Comparison of ENCODE assay signal across 8 cellular contexts in the genomic region with DNA sequence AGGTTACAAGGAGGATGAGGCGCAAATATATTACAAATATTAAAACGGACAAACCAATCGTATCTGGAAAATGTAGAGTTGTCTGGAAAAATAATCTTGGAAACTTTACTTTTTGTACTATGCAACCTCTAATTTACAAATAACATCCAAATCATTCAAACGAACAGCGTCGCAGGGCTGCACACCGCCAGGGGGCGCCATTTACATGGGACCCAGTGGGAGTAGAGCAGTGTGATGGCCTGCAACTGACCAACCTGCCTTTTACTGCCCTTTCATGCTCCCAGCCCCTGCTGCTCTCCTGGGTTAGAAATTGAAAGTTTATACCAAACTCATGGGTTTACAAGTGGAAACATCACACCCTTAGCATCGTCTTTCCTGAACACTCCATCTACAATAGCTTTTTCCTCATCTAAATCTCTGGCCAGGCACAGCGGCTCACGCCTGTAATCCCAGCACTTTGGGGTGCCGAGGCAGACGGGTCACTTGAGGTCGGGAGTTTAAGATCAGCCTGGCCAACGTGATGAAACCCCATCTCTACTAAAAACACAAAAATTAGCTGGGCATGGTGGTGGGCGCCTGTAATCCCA. TPM values are rescaled to one million over a fixed set of nuclear protein-coding genes. Genes with fewer than 3 reads are reported as not detected.
A peak's percentile ranks its signal among the peaks of the same experiment; 100 is the strongest.
DNase-seq lines count a peak whose midpoint lies in the region; ATAC-seq lines count a peak whose summit lies in the region.

No MANE protein-coding gene starts in this region.

- H3K9me3 Mint-ChIP-seq in activated naive CD4-positive, alpha-beta T cell treated with anti-CD3 and anti-CD28 coated beads, Interleukin-2, amount 50 U/mL, for 24 hours: no peaks in the 10 kb centered on the region

- H3K4me1 Mint-ChIP-seq in activated naive CD4-positive, alpha-beta T cell treated with anti-CD3 and anti-CD28 coated beads, Interleukin-2, amount 50 U/mL, for 24 hours: peaks cover 81% of the 10 kb centered on the region

- H3K36me3 Mint-ChIP-seq in activated naive CD4-positive, alpha-beta T cell treated with anti-CD3 and anti-CD28 coated beads, Interleukin-2, amount 50 U/mL, for 24 hours: peaks cover 6% of the 10 kb centered on the region

- DNase-seq in COLO829 (ENCODE audit: low spot score): peak; percentile 44
- peak; percentile 79 for DNase-seq in HuH-7 (ENCODE audit: low spot score)
- peak; percentile 65 to 73 for DNase-seq in SJSA1 (ENCODE audit: low read depth in 1 of 2, low spot score in 2 of 2)
- DNase-seq in iPS-NIHi7 (ENCODE audit: extremely low spot score): peak; percentile 78
- peak; percentile 77 for DNase-seq in stimulated activated CD4-positive, alpha-beta T cell treated with anti-CD3 and anti-CD28 coated beads, Interleukin-4, amount 100 ng/mL, for 1 hour
- DNase-seq in KG1 (lab: John Stamatoyannopoulos, UW): no peak

- H3K27me3 Mint-ChIP-seq in activated naive CD4-positive, alpha-beta T cell treated with anti-CD3 and anti-CD28 coated beads, Interleukin-2, amount 50 U/mL, for 24 hours: no peaks in the 10 kb centered on the region

- H3K9me3 ChIP-seq in SJSA1 (replicated peaks): no peaks in the 10 kb centered on the region

- peak overlapping the region; percentile 99 for H3K27ac Mint-ChIP-seq in activated naive CD4-positive, alpha-beta T cell treated with anti-CD3 and anti-CD28 coated beads, Interleukin-2, amount 50 U/mL, for 24 hours

- ATAC-seq in GM19455 (IDR thresholded peaks at IDR 0.05; ENCODE audit: unreplicated experiment): no peak

- no peaks in the 10 kb centered on the region for H3K27me3 ChIP-seq in SJSA1 (replicated peaks)

- no peak overlapping the region for H3K4me3 ChIP-seq in SJSA1

- H3K4me1 ChIP-seq in SJSA1 (replicated peaks): peaks cover 18% of the 10 kb centered on the region

- peak overlapping the region; percentile 49 for H3K4me3 Mint-ChIP-seq in activated naive CD4-positive, alpha-beta T cell treated with anti-CD3 and anti-CD28 coated beads, Interleukin-2, amount 50 U/mL, for 24 hours

- no peak overlapping the region for H3K27ac ChIP-seq in SJSA1

- no peaks in the 10 kb centered on the region for H3K36me3 ChIP-seq in SJSA1

RNA-seq across cellular contexts. Expression of gene PITPNC1, which starts 10.0 kb away (rescaled TPM):
- 5.8 and 9.1 TPM in 2 replicates for total RNA-seq in SJSA1 (2014; rRNA removed; shearing (Covaris generic))

RNA-seq across cellular contexts. Expression of gene PSMD12, which starts 20.7 kb away (rescaled TPM):
- 52.5 and 59.4 TPM in 2 replicates for total RNA-seq in SJSA1 (2014; rRNA removed; shearing (Covaris generic))
